In genomic region chr18:77022116-77022515, GRCh38 we compare ENCODE assay signal across 20 cellular contexts.
"Had no signal": no experiment of that assay in that cellular context is flagged by ENCODE, and none has a peak within 500 bp of the region (broad histone marks: within the 10 kb centered on the region; RNA-seq: fewer than 3 reads in every experiment).

No MANE protein-coding gene starts in this region.

- H3K27me3 ChIP-seq: ascending aorta, brain microvascular endothelial cell, gastroesophageal sphincter, heart left ventricle, tibial artery had no signal

- ATAC-seq: gastroesophageal sphincter; heart left ventricle; left colon; stimulated activated naive CD8-positive, alpha-beta T cell treated with anti-CD3 and anti-CD28 coated beads, Interleukin-15, Interleukin-2, amounts not matched to agents 100 U/mL and 50 U/mL, for 24 hours had no signal

- H3K4me3 Mint-ChIP-seq: activated naive CD4-positive, alpha-beta T cell treated with anti-CD3 and anti-CD28 coated beads for 36 hours; neural crest cell had no signal

- DNase-seq: activated CD4-positive, alpha-beta T cell treated with anti-CD3 and anti-CD28 coated beads for 1 hour; activated CD4-positive, alpha-beta T cell treated with anti-CD3 and anti-CD28 coated beads, Interleukin-2, amount 50 U/mL, for 4 hours; activated naive CD4-positive, alpha-beta T cell treated with anti-CD3 and anti-CD28 coated beads for 36 hours; activated T-cell treated with anti-CD3 and anti-CD28 coated beads, Interleukin-2, amount 50 U/mL, for 48 hours; brain microvascular endothelial cell; heart left ventricle; islet precursor cell; left colon; mesenchymal stem cell; stimulated activated CD4-positive, alpha-beta T cell treated with anti-CD3 and anti-CD28 coated beads, Interleukin-4, amount 100 ng/mL, for 24 hours; stimulated activated naive CD8-positive, alpha-beta T cell treated with anti-CD3 and anti-CD28 coated beads, Interleukin-15, Interleukin-2, amounts not matched to agents 100 U/mL and 50 U/mL, for 24 hours; T-helper 1 cell; T-helper 9 cell; tibial artery had no signal

- H3K9me3 ChIP-seq: ascending aorta, gastroesophageal sphincter, heart left ventricle, tibial artery had no signal

- H3K9me3 Mint-ChIP-seq: activated naive CD4-positive, alpha-beta T cell treated with anti-CD3 and anti-CD28 coated beads for 36 hours had no signal

- H3K27me3 Mint-ChIP-seq: progenitor cell of endocrine pancreas had no signal

- H3K27ac ChIP-seq: ascending aorta, brain microvascular endothelial cell, coronary artery, epithelial cell of prostate, gastroesophageal sphincter, heart left ventricle, tibial artery had no signal

- H3K36me3 ChIP-seq: brain microvascular endothelial cell had no signal

- H3K27ac Mint-ChIP-seq: activated naive CD4-positive, alpha-beta T cell treated with anti-CD3 and anti-CD28 coated beads for 36 hours; progenitor cell of endocrine pancreas had no signal

- H3K4me1 ChIP-seq: ascending aorta, gastroesophageal sphincter, tibial artery had no signal

- H3K4me3 ChIP-seq: ascending aorta, coronary artery, gastroesophageal sphincter, heart left ventricle, tibial artery had no signal
